1 cellular context compared by ENCODE assay signal in the genomic region with DNA sequence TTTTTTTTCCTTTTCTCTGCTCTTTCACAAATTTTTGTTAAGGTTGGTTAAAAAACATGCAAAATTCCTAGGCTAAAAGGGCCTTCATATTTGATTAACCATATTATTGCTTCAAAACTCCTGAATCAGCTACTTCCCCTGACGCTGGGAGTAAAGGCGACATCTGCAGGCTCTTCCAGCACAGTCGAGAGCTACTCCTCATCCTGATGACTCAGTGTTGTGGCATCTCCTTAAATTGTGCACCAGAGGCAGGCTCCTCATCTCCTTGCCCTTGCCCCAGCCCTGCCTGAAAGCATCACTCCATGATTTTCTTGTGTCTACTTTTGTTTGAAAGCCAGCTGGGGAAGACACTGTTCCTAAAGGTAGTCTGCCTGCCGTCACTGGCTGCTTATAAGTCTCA.
TF ChIP-seq lines count a peak whose summit lies in the region.

No MANE protein-coding gene starts in this region.

TF ChIP-seq in H1, 55 proteins besides CTCF, POLR2A, EP300 and RAD21:
- TF ChIP-seq JUND (IDR thresholded peaks at IDR 0.05; ENCODE audit: low read length) (peak; percentile 87), KDM5A (IDR thresholded peaks at IDR 0.05; ENCODE audit: low read length) (no peak), YY1 (IDR thresholded peaks at IDR 0.05; ENCODE audit: low read depth, low read length) (no peak), MAFK (IDR thresholded peaks at IDR 0.05; ENCODE audit: low read depth, low read length) (peak; percentile 16; the same call in 1 of the 2 replicates)
TF ChIP-seq in H1: peak in this region for 2.
